In genomic region chr5:166594552-166594951, GRCh38 we compare ENCODE assay signal across 22 cellular contexts.
"Had no signal": no experiment of that assay in that cellular context is flagged by ENCODE, and none has a peak within 500 bp of the region (broad histone marks: within the 10 kb centered on the region; RNA-seq: fewer than 3 reads in every experiment).

No MANE protein-coding gene starts in this region.

- H3K27me3 ChIP-seq: adrenal gland, colonic mucosa, dorsolateral prefrontal cortex, gastroesophageal sphincter, transverse colon had no signal

- H3K79me2 ChIP-seq: parathyroid adenoma had no signal

- H3K4me1 ChIP-seq: adrenal gland, colonic mucosa, gastroesophageal sphincter, heart right ventricle, lower lobe of right lung, parathyroid adenoma, transverse colon had no signal

- H3K27ac ChIP-seq: adrenal gland, colonic mucosa, dorsolateral prefrontal cortex, gastroesophageal sphincter, heart right ventricle, lower lobe of right lung, parathyroid adenoma, skin epidermis, transverse colon had no signal

- H3K4me3 Mint-ChIP-seq: activated T-helper 17 cell treated with anti-CD3 and anti-CD28 coated beads, Interleukin-2, amount 50 U/mL, for 72 hours; nephron progenitor cell; stimulated activated naive CD8-positive, alpha-beta T cell treated with anti-CD3 and anti-CD28 coated beads, Interleukin-15, Interleukin-2, amounts not matched to agents 100 ng/mL and 50 ng/mL, for 24 hours; WTC11 had no signal

- H3K9me3 Mint-ChIP-seq: nephron progenitor cell, WTC11 had no signal

- H3K36me3 Mint-ChIP-seq: activated naive CD4-positive, alpha-beta T cell treated with anti-CD3 and anti-CD28 coated beads, Interleukin-2, amount 50 U/mL, for 72 hours; WTC11 had no signal

- ATAC-seq: activated naive CD4-positive, alpha-beta T cell treated with anti-CD3 and anti-CD28 coated beads, Interleukin-2, amount 50 U/mL, for 72 hours; activated T-helper 17 cell treated with anti-CD3 and anti-CD28 coated beads, Interleukin-2, amount 50 U/mL, for 72 hours; gastroesophageal sphincter; heart right ventricle; left lobe of liver; lower lobe of right lung; mucosa of descending colon; right cardiac atrium had no signal

- H3K9ac ChIP-seq: parathyroid adenoma had no signal

- H3K9me3 ChIP-seq: adrenal gland, colonic mucosa, gastroesophageal sphincter, heart right ventricle, lower lobe of right lung, transverse colon had no signal

- H3K4me1 Mint-ChIP-seq: activated T-helper 17 cell treated with anti-CD3 and anti-CD28 coated beads, Interleukin-2, amount 50 U/mL, for 72 hours had no signal

- H3K27me3 Mint-ChIP-seq: activated T-helper 17 cell treated with anti-CD3 and anti-CD28 coated beads, Interleukin-2, amount 50 U/mL, for 72 hours; stimulated activated naive CD8-positive, alpha-beta T cell treated with anti-CD3 and anti-CD28 coated beads, Interleukin-15, Interleukin-2, amounts not matched to agents 100 ng/mL and 50 ng/mL, for 24 hours had no signal

- DNase-seq: activated T-cell treated with anti-CD3 and anti-CD28 coated beads, Interleukin-2, amount 50 U/mL, for 1 hour; adrenal gland; colonic mucosa; dorsolateral prefrontal cortex; heart right ventricle; kidney; lower lobe of right lung; mucosa of descending colon; nephron progenitor cell; nucleus accumbens; right cardiac atrium; stimulated activated CD4-positive, alpha-beta T cell treated with anti-CD3 and anti-CD28 coated beads, Interleukin-1b, Interleukin-23, amount 100 ng/mL, for 48 hours; T1000; transverse colon had no signal

- H3K27ac Mint-ChIP-seq: activated naive CD4-positive, alpha-beta T cell treated with anti-CD3 and anti-CD28 coated beads, Interleukin-2, amount 50 U/mL, for 72 hours; activated T-helper 17 cell treated with anti-CD3 and anti-CD28 coated beads, Interleukin-2, amount 50 U/mL, for 72 hours; stimulated activated naive CD8-positive, alpha-beta T cell treated with anti-CD3 and anti-CD28 coated beads, Interleukin-15, Interleukin-2, amounts not matched to agents 100 ng/mL and 50 ng/mL, for 24 hours; WTC11 had no signal

- H3K4me3 ChIP-seq: adrenal gland, colonic mucosa, dorsolateral prefrontal cortex, gastroesophageal sphincter, heart right ventricle, lower lobe of right lung, mucosa of descending colon, skin epidermis, transverse colon had no signal

- H3K36me3 ChIP-seq: adrenal gland, colonic mucosa, gastroesophageal sphincter, heart right ventricle, lower lobe of right lung, transverse colon had no signal

- H2AFZ ChIP-seq: parathyroid adenoma had no signal
